Comparison of ENCODE assay signal across 8 cellular contexts in the genomic region with DNA sequence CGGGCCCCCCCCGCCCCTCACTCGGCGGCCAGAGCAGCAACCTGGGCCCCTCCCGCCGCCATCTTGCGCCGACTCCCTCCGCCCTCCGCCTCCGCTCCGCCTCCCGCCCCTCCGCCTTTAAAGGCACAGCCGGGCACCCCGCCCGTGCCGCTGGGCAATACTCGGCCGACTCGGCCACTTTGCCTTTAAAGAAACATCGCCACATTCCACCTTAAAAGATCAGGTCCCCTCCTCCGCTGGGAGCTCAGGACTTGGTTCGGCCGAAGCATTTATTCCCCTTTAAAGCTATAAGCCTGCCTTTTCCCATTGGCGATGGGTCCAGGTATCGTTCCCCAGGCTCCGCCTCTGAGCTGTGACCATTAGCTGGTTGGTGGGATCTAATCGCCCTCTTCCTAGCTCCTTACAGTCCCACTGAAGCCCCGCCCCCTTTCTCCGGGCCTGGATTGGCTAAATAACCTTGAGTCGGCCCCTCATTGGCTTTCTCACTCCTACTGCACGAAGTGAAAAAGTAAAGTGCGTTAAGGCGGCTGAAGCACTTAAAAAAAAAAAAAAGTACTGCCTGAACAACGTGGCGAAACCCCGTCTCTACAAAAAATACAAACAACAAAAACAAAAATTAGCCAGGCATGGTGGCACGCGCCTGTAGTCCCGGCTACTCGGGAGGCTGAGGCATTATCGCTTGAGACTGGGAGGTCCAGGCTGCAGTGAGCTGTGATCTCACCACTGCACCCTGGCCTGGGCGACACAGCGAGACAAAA. TPM values are rescaled to one million over a fixed set of nuclear protein-coding genes. Genes with fewer than 3 reads are reported as not detected.
DNase-seq lines count a peak whose midpoint lies in the region; ATAC-seq and TF ChIP-seq lines count a peak whose summit lies in the region.

A gene with protein sequence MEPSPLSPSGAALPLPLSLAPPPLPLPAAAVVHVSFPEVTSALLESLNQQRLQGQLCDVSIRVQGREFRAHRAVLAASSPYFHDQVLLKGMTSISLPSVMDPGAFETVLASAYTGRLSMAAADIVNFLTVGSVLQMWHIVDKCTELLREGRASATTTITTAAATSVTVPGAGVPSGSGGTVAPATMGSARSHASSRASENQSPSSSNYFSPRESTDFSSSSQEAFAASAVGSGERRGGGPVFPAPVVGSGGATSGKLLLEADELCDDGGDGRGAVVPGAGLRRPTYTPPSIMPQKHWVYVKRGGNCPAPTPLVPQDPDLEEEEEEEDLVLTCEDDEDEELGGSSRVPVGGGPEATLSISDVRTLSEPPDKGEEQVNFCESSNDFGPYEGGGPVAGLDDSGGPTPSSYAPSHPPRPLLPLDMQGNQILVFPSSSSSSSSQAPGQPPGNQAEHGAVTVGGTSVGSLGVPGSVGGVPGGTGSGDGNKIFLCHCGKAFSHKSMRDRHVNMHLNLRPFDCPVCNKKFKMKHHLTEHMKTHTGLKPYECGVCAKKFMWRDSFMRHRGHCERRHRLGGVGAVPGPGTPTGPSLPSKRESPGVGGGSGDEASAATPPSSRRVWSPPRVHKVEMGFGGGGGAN (minus strand): TSS at position 77 of the 758 bp plus-strand sequence. CDS start 828 bp downstream, outside the sequence.

- no peaks in the 10 kb centered on the region for H3K9me3 Mint-ChIP-seq in activated T-helper 2 cell treated with anti-CD3 and anti-CD28 coated beads, Interferon-gamma antibody, Interleukin-2, Interleukin-4, amounts not matched to agents 10 μg/mL and 5 μg/mL and 100 μg/mL, durations not matched to agents 14 hours and 24 hours and 36 hours
- H3K9me3 Mint-ChIP-seq in natural killer cell = no peaks in the 10 kb centered on the region

- POLR2A ChIA-PET in RWPE1 (lab: Yijun Ruan, JAX; ENCODE audit: low non-redundant PET) = interaction anchor here (0.5 to 0.8 kb wide), 2 partner anchors 29 to 346 kb away, joined by 3 to 5 read pairs; a partner anchor contains a TSS

- H3K27ac Mint-ChIP-seq in activated T-helper 2 cell treated with anti-CD3 and anti-CD28 coated beads, Interferon-gamma antibody, Interleukin-2, Interleukin-4, amounts not matched to agents 10 μg/mL and 5 μg/mL and 100 μg/mL, durations not matched to agents 14 hours and 24 hours and 36 hours = peak within 1 kb of the TSS; percentile 97
- H3K27ac Mint-ChIP-seq in natural killer cell = peak within 1 kb of the TSS; percentile 98 to 99

- peak within 1 kb of the TSS; percentile 74 for H2AFZ ChIP-seq in GM23248

- peaks cover 69% of the 10 kb centered on the region for H3K36me3 Mint-ChIP-seq in activated T-helper 2 cell treated with anti-CD3 and anti-CD28 coated beads, Interferon-gamma antibody, Interleukin-2, Interleukin-4, amounts not matched to agents 10 μg/mL and 5 μg/mL and 100 μg/mL, durations not matched to agents 14 hours and 24 hours and 36 hours (ENCODE audit: low read depth)
- H3K36me3 Mint-ChIP-seq in natural killer cell = peaks cover 25% of the 10 kb centered on the region

- peaks cover 13% of the 10 kb centered on the region; the same call in 1 of the 2 replicates for H3K36me3 ChIP-seq in GM23248 (ENCODE audit: low read depth)

- H3K4me3 ChIP-seq in GM23248 (peak within 1 kb of the TSS; percentile 78), LNCaP clone FGC (ENCODE audit: low read depth, low read length) (peak within 1 kb of the TSS; percentile 65), fibroblast of mammary gland (ENCODE audit: control insufficient read depth, low read depth, low read length) (peak within 1 kb of the TSS; percentile 77)

- WGBS in GM23248 (ENCODE audit: low coverage in 1 of 2, low lambda C conversion rate in 2 of 2, missing lambda C conversion rate in 2 of 2), 2 experiments = 2 to 3% methylated on average over 32 to 45 of the region's 45 CpGs

- H3K27me3 ChIP-seq in GM23248 (replicated peaks; ENCODE audit: insufficient read depth) = no peaks in the 10 kb centered on the region

- peak within 1 kb of the TSS; percentile 78 for H3K4me2 ChIP-seq in GM23248 (ENCODE audit: unreplicated experiment)

- H3K9me2 ChIP-seq in GM23248 (ENCODE audit: insufficient read depth) = no peaks in the 10 kb centered on the region

- peaks cover 60% of the 10 kb centered on the region for H3K79me2 ChIP-seq in GM23248 (ENCODE audit: insufficient read depth)

- intact Hi-C loops in activated T-helper 2 cell treated with anti-CD3 and anti-CD28 coated beads, Interferon-gamma antibody, Interleukin-2, Interleukin-4, amounts not matched to agents 10 μg/mL and 5 μg/mL and 100 μg/mL, durations not matched to agents 14 hours and 24 hours and 36 hours (cut with micrococcal nuclease) = loop anchor here (2.0 to 10.0 kb wide), 2 partner anchors 101 to 463 kb away; a partner anchor contains a TSS
- intact Hi-C loops in natural killer cell (cut with micrococcal nuclease) = no loop called here

- peak within 1 kb of the TSS; percentile 80 for H3K9ac ChIP-seq in GM23248

- CTCF ChIA-PET in RWPE1 (lab: Yijun Ruan, JAX) = interaction anchor here (0.6 to 0.7 kb wide), 3 partner anchors 17 to 173 kb away, joined by 3 to 5 read pairs (median 3); no protein-coding TSS in a partner anchor

- peak; percentile 59 to 80 (median 65) for ATAC-seq in natural killer cell

- H3K9me3 ChIP-seq in GM23248 (ENCODE audit: low read depth) = no peaks in the 10 kb centered on the region

- H3F3A ChIP-seq in GM23248 (ENCODE audit: insufficient read depth) = peaks cover 28% of the 10 kb centered on the region

- peak within 1 kb of the TSS; percentile 78 for H3K27ac ChIP-seq in GM23248
- H3K27ac ChIP-seq in RWPE1 = peak within 1 kb of the TSS; percentile 95

- H3K27me3 Mint-ChIP-seq in activated T-helper 2 cell treated with anti-CD3 and anti-CD28 coated beads, Interferon-gamma antibody, Interleukin-2, Interleukin-4, amounts not matched to agents 10 μg/mL and 5 μg/mL and 100 μg/mL, durations not matched to agents 14 hours and 24 hours and 36 hours (ENCODE audit: low read depth) = no peaks in the 10 kb centered on the region
- no peaks in the 10 kb centered on the region for H3K27me3 Mint-ChIP-seq in natural killer cell (ENCODE audit: low read depth in 2 of 2)

- TF ChIP-seq CTCF in LNCaP clone FGC (IDR thresholded peaks at IDR 0.05; ENCODE audit: control insufficient read depth, extremely low read depth, insufficient read depth) (no peak), RWPE1 (conservative IDR thresholded peaks at IDR 0.05; ENCODE audit: low read depth) (no peak), fibroblast of mammary gland (conservative IDR thresholded peaks at IDR 0.05; ENCODE audit: control insufficient read depth, insufficient read depth, low read depth, low read length) (no peak), natural killer cell (IDR thresholded peaks at IDR 0.05) (no peak)

- in situ Hi-C loops in GM23248 (cut with MboI) = no loop called here

- peak; percentile 99 for DNase-seq in DMS79 (lab: John Stamatoyannopoulos, UW)
- peak; percentile 99 for DNase-seq in GM23248
- peak; percentile 98 for DNase-seq in LNCaP clone FGC (ENCODE audit: low read depth)
- DNase-seq in RWPE1 (ENCODE audit: low spot score) = peak; percentile 94
- DNase-seq in activated T-helper 2 cell treated with anti-CD3 and anti-CD28 coated beads, Interferon-gamma antibody, Interleukin-2, Interleukin-4, amounts not matched to agents 10 μg/mL and 5 μg/mL and 100 μg/mL, durations not matched to agents 14 hours and 24 hours and 36 hours (ENCODE audit: low spot score) = peak; percentile 95
- peak; percentile 98 for DNase-seq in fibroblast of mammary gland (ENCODE audit: low read depth)
- peak; percentile 94 for DNase-seq in natural killer cell
- peak; percentile 95 for DNase-seq in stimulated activated naive CD4-positive, alpha-beta T cell treated with Interleukin-2 at 50 U/mL for 16 hours (lab: John Stamatoyannopoulos, UW)

- H4K20me1 ChIP-seq in GM23248 (ENCODE audit: insufficient read depth) = no peaks in the 10 kb centered on the region

- H3K4me1 ChIP-seq in GM23248 (ENCODE audit: insufficient read depth) = peaks cover 32% of the 10 kb centered on the region

- peak within 1 kb of the TSS; percentile 99 for H3K4me3 Mint-ChIP-seq in activated T-helper 2 cell treated with anti-CD3 and anti-CD28 coated beads, Interferon-gamma antibody, Interleukin-2, Interleukin-4, amounts not matched to agents 10 μg/mL and 5 μg/mL and 100 μg/mL, durations not matched to agents 14 hours and 24 hours and 36 hours (ENCODE audit: low read depth)
- peak within 1 kb of the TSS; percentile 97 for H3K4me3 Mint-ChIP-seq in natural killer cell

- H3K4me1 Mint-ChIP-seq in activated T-helper 2 cell treated with anti-CD3 and anti-CD28 coated beads, Interferon-gamma antibody, Interleukin-2, Interleukin-4, amounts not matched to agents 10 μg/mL and 5 μg/mL and 100 μg/mL, durations not matched to agents 14 hours and 24 hours and 36 hours (ENCODE audit: low read depth) = peaks cover 52% of the 10 kb centered on the region
- peaks cover 57 to 93% of the 10 kb centered on the region in 2 donors for H3K4me1 Mint-ChIP-seq in natural killer cell

RNA-seq across cellular contexts. Expression of the gene that starts here (rescaled TPM):
- 15.3 and 18.3 TPM in 2 replicates for total RNA-seq in GM23248 (2014; rRNA removed; shearing (Covaris generic))
- polyA plus RNA-seq in GM23248 (2016; fragmentation: Nextera tagmentation; extraction: Ambion mirVana) = 9.8 and 11.2 TPM in 2 replicates
- total RNA-seq in activated T-helper 2 cell treated with anti-CD3 and anti-CD28 coated beads, Interferon-gamma antibody, Interleukin-2, Interleukin-4, amounts not matched to agents 10 μg/mL and 5 μg/mL and 100 μg/mL, durations not matched to agents 14 hours and 24 hours and 36 hours = 10.9 and 14.4 TPM in 2 replicates
- total RNA-seq in natural killer cell = 10 to 100 TPM; 20.4 to 34.0 (median 25.9) TPM

Comparison
In these comparisons a context has a peak if more than half of its experiments do, and no peak if none do; other contexts are left out.
1. Peak in every context shown above with its lines: DNase-seq, ATAC-seq, H3K4me3 ChIP-seq and H3K27ac ChIP-seq.